Comparison of ENCODE assay signal across 19 cellular contexts in the genomic region with DNA sequence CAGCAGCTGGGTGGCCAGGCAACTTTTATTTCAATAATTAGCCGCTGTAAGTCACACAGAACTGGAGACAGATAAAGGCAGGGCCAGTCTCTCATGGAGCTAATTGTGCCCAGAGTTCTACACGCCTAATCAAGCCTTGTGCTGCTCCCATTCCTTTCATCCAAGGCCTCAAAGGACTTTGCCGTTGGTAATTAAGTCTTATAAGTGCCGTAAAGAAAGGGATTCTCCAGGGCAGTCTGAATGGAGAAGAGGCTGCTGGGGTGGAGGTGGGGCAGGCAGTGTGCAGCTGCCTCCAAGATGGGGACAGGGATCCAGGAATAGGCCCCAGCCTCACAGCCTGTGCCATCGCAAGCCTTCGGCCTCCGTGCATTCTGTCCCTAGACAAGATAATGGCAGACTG.
"Had no signal": no experiment of that assay in that cellular context is flagged by ENCODE, and none has a peak within 500 bp of the region (broad histone marks: within the 10 kb centered on the region; RNA-seq: fewer than 3 reads in every experiment).

No MANE protein-coding gene starts in this region.

- ATAC-seq: activated CD4-positive, alpha-beta T cell treated with anti-CD3 and anti-CD28 coated beads for 36 hours; activated CD8-positive, alpha-beta memory T cell treated with anti-CD3 and anti-CD28 coated beads, Interleukin-2, amount 10 ng/mL, durations not matched to agents 7 days and 5 days; body of pancreas; naive thymus-derived CD4-positive, alpha-beta T cell; stimulated activated naive B cell treated with anti-CD40 and anti-IgM and Interleukin-4, amounts not matched to agents 10 μg/mL and 1 μg/mL and 100 μg/mL, for 72 hours; WTC11 had no signal

- H3K79me2 ChIP-seq: parathyroid adenoma had no signal

- H3K27me3 ChIP-seq: body of pancreas, dorsolateral prefrontal cortex, heart left ventricle, sigmoid colon, uterus had no signal

- H3K4me3 ChIP-seq: body of pancreas, dorsolateral prefrontal cortex, heart left ventricle, left ventricle myocardium inferior, sigmoid colon, uterus had no signal

- DNase-seq: activated CD4-positive, alpha-beta memory T cell treated with anti-CD3 and anti-CD28 coated beads for 36 hours; activated CD4-positive, alpha-beta T cell treated with anti-CD3 and anti-CD28 coated beads for 36 hours; activated CD8-positive, alpha-beta memory T cell treated with anti-CD3 and anti-CD28 coated beads, Interleukin-2, amount 10 ng/mL, durations not matched to agents 7 days and 5 days; activated naive CD8-positive, alpha-beta T cell treated with anti-CD3 and anti-CD28 coated beads for 36 hours; amygdala; body of pancreas; central memory CD4-positive, alpha-beta T cell; dorsolateral prefrontal cortex; erythroblast; heart left ventricle; kidney glomerular epithelial cell; left ventricle myocardium inferior; mammary epithelial cell; naive thymus-derived CD4-positive, alpha-beta T cell; sigmoid colon; stimulated activated naive B cell treated with anti-CD40 and anti-IgM and Interleukin-4, amounts not matched to agents 10 μg/mL and 1 μg/mL and 100 μg/mL, for 72 hours; uterus had no signal

- H3K36me3 ChIP-seq: heart left ventricle, left ventricle myocardium inferior, sigmoid colon, uterus had no signal

- H3K9me3 Mint-ChIP-seq: activated CD4-positive, alpha-beta memory T cell treated with anti-CD3 and anti-CD28 coated beads for 36 hours; activated naive CD8-positive, alpha-beta T cell treated with anti-CD3 and anti-CD28 coated beads for 36 hours; stimulated activated naive B cell treated with anti-CD40 and anti-IgM and Interleukin-4, amounts not matched to agents 10 μg/mL and 1 μg/mL and 100 μg/mL, for 72 hours; WTC11 had no signal

- H3K36me3 Mint-ChIP-seq: activated CD4-positive, alpha-beta memory T cell treated with anti-CD3 and anti-CD28 coated beads for 36 hours; activated CD8-positive, alpha-beta memory T cell treated with anti-CD3 and anti-CD28 coated beads, Interleukin-2, amount 10 ng/mL, durations not matched to agents 7 days and 5 days; activated naive CD8-positive, alpha-beta T cell treated with anti-CD3 and anti-CD28 coated beads for 36 hours; naive thymus-derived CD4-positive, alpha-beta T cell; stimulated activated naive B cell treated with anti-CD40 and anti-IgM and Interleukin-4, amounts not matched to agents 10 μg/mL and 1 μg/mL and 100 μg/mL, for 72 hours; WTC11 had no signal

- H3K27ac Mint-ChIP-seq: activated CD4-positive, alpha-beta memory T cell treated with anti-CD3 and anti-CD28 coated beads for 36 hours; activated CD4-positive, alpha-beta T cell treated with anti-CD3 and anti-CD28 coated beads for 36 hours; activated CD8-positive, alpha-beta memory T cell treated with anti-CD3 and anti-CD28 coated beads, Interleukin-2, amount 10 ng/mL, durations not matched to agents 7 days and 5 days; activated naive CD8-positive, alpha-beta T cell treated with anti-CD3 and anti-CD28 coated beads for 36 hours; naive thymus-derived CD4-positive, alpha-beta T cell; stimulated activated naive B cell treated with anti-CD40 and anti-IgM and Interleukin-4, amounts not matched to agents 10 μg/mL and 1 μg/mL and 100 μg/mL, for 72 hours; WTC11 had no signal

- H2AFZ ChIP-seq: parathyroid adenoma had no signal

- H3K4me1 ChIP-seq: parathyroid adenoma, uterus had no signal

- H3K4me3 Mint-ChIP-seq: activated CD4-positive, alpha-beta memory T cell treated with anti-CD3 and anti-CD28 coated beads for 36 hours; activated CD4-positive, alpha-beta T cell treated with anti-CD3 and anti-CD28 coated beads for 36 hours; activated CD8-positive, alpha-beta memory T cell treated with anti-CD3 and anti-CD28 coated beads, Interleukin-2, amount 10 ng/mL, durations not matched to agents 7 days and 5 days; activated naive CD8-positive, alpha-beta T cell treated with anti-CD3 and anti-CD28 coated beads for 36 hours; naive thymus-derived CD4-positive, alpha-beta T cell; stimulated activated naive B cell treated with anti-CD40 and anti-IgM and Interleukin-4, amounts not matched to agents 10 μg/mL and 1 μg/mL and 100 μg/mL, for 72 hours; WTC11 had no signal

- H3K9me3 ChIP-seq: body of pancreas, heart left ventricle, left ventricle myocardium inferior, sigmoid colon, uterus had no signal

- H3K4me1 Mint-ChIP-seq: activated CD4-positive, alpha-beta T cell treated with anti-CD3 and anti-CD28 coated beads for 36 hours; activated CD8-positive, alpha-beta memory T cell treated with anti-CD3 and anti-CD28 coated beads, Interleukin-2, amount 10 ng/mL, durations not matched to agents 7 days and 5 days; activated naive CD8-positive, alpha-beta T cell treated with anti-CD3 and anti-CD28 coated beads for 36 hours; naive thymus-derived CD4-positive, alpha-beta T cell; stimulated activated naive B cell treated with anti-CD40 and anti-IgM and Interleukin-4, amounts not matched to agents 10 μg/mL and 1 μg/mL and 100 μg/mL, for 72 hours had no signal

- H3K27me3 Mint-ChIP-seq: activated CD4-positive, alpha-beta memory T cell treated with anti-CD3 and anti-CD28 coated beads for 36 hours; activated CD4-positive, alpha-beta T cell treated with anti-CD3 and anti-CD28 coated beads for 36 hours; activated CD8-positive, alpha-beta memory T cell treated with anti-CD3 and anti-CD28 coated beads, Interleukin-2, amount 10 ng/mL, durations not matched to agents 7 days and 5 days; activated naive CD8-positive, alpha-beta T cell treated with anti-CD3 and anti-CD28 coated beads for 36 hours; stimulated activated naive B cell treated with anti-CD40 and anti-IgM and Interleukin-4, amounts not matched to agents 10 μg/mL and 1 μg/mL and 100 μg/mL, for 72 hours had no signal

- H3K9ac ChIP-seq: parathyroid adenoma had no signal

- H3K27ac ChIP-seq: heart left ventricle, left ventricle myocardium inferior, parathyroid adenoma, sigmoid colon, uterus had no signal
